ENCODE assay signal across 18 cellular contexts in genomic region chr12:26948309-26948708, GRCh38. TPM values are rescaled to one million over a fixed set of nuclear protein-coding genes. Genes with fewer than 3 reads are reported as not detected.
A peak's percentile ranks its signal among the peaks of the same experiment; 100 is the strongest.
DNase-seq lines count a peak whose midpoint lies in the region; ATAC-seq, FAIRE-seq and TF ChIP-seq lines count a peak whose summit lies in the region.
"Had no signal": no experiment of that assay in that cellular context is flagged by ENCODE, and none has a peak within 500 bp of the region (broad histone marks: within the 10 kb centered on the region; RNA-seq: fewer than 3 reads in every experiment).

No MANE protein-coding gene starts in this region.

- BruUV-seq in K562 (replicated peaks; lab: Mats Ljungman, UMichigan): no TSS peak

- FAIRE-seq in K562 (lab: Jason Lieb, UNC) (no peak), RCC 7860 (lab: Jason Lieb, UNC) (no peak)
- FAIRE-seq: GM12878, GM18507, H54 had no signal

- no peak overlapping the region for H3K27ac ChIP-seq in K562 (ENCODE audit: extremely low read depth, low read depth, low read length)
- H3K27ac ChIP-seq: BLaER1, GM23248, HL-60 had no signal

- no peak overlapping the region for H3K9ac ChIP-seq in K562 (ENCODE audit: insufficient read depth in 1 of 2, low read depth in 2 of 2, low read length in 2 of 2)
- H3K9ac ChIP-seq: BLaER1, GM23248 had no signal

- no peak for ATAC-seq in K562
- ATAC-seq: GM12878, HCT116 had no signal

- H3K4me1 Mint-ChIP-seq in activated CD4-positive, alpha-beta memory T cell treated with anti-CD3 and anti-CD28 coated beads for 36 hours (ENCODE audit: low read depth): peaks cover 61% of the 10 kb centered on the region
- H3K4me1 Mint-ChIP-seq in activated CD4-positive, alpha-beta memory T cell treated with anti-CD3 and anti-CD28 coated beads, Interleukin-2, amount 10 ng/mL, durations not matched to agents 7 days and 5 days: peaks cover 41% of the 10 kb centered on the region
- peaks cover 73% of the 10 kb centered on the region for H3K4me1 Mint-ChIP-seq in activated naive CD8-positive, alpha-beta T cell (ENCODE audit: low read depth)
- peaks cover 44% of the 10 kb centered on the region for H3K4me1 Mint-ChIP-seq in activated naive CD8-positive, alpha-beta T cell treated with anti-CD3 and anti-CD28 coated beads for 36 hours

- no peaks in the 10 kb centered on the region for H3K27me3 Mint-ChIP-seq in activated CD4-positive, alpha-beta memory T cell treated with anti-CD3 and anti-CD28 coated beads for 36 hours
- H3K27me3 Mint-ChIP-seq in activated CD4-positive, alpha-beta memory T cell treated with anti-CD3 and anti-CD28 coated beads, Interleukin-2, amount 10 ng/mL, durations not matched to agents 7 days and 5 days: no peaks in the 10 kb centered on the region
- H3K27me3 Mint-ChIP-seq in activated naive CD8-positive, alpha-beta T cell: no peaks in the 10 kb centered on the region
- H3K27me3 Mint-ChIP-seq in activated naive CD8-positive, alpha-beta T cell treated with anti-CD3 and anti-CD28 coated beads for 36 hours: no peaks in the 10 kb centered on the region

- peak overlapping the region; percentile 53 for H3K27ac Mint-ChIP-seq in activated CD4-positive, alpha-beta memory T cell treated with anti-CD3 and anti-CD28 coated beads for 36 hours
- no peak overlapping the region for H3K27ac Mint-ChIP-seq in activated CD4-positive, alpha-beta memory T cell treated with anti-CD3 and anti-CD28 coated beads, Interleukin-2, amount 10 ng/mL, durations not matched to agents 7 days and 5 days
- peak overlapping the region; percentile 59 for H3K27ac Mint-ChIP-seq in activated naive CD8-positive, alpha-beta T cell
- no peak overlapping the region for H3K27ac Mint-ChIP-seq in activated naive CD8-positive, alpha-beta T cell treated with anti-CD3 and anti-CD28 coated beads for 36 hours

- H3K36me3 Mint-ChIP-seq in activated CD4-positive, alpha-beta memory T cell treated with anti-CD3 and anti-CD28 coated beads for 36 hours: peaks cover 33% of the 10 kb centered on the region
- peaks cover 62% of the 10 kb centered on the region for H3K36me3 Mint-ChIP-seq in activated CD4-positive, alpha-beta memory T cell treated with anti-CD3 and anti-CD28 coated beads, Interleukin-2, amount 10 ng/mL, durations not matched to agents 7 days and 5 days (ENCODE audit: low read depth)
- peaks cover 17% of the 10 kb centered on the region for H3K36me3 Mint-ChIP-seq in activated naive CD8-positive, alpha-beta T cell
- H3K36me3 Mint-ChIP-seq in activated naive CD8-positive, alpha-beta T cell treated with anti-CD3 and anti-CD28 coated beads for 36 hours: peaks cover 63% of the 10 kb centered on the region

- CTCF ChIA-PET in activated CD4-positive, alpha-beta memory T cell treated with anti-CD3 and anti-CD28 coated beads for 36 hours (lab: Charles Lee): no interaction called here
- CTCF ChIA-PET in activated CD4-positive, alpha-beta memory T cell treated with anti-CD3 and anti-CD28 coated beads, Interleukin-2, amount 10 ng/mL, durations not matched to agents 7 days and 5 days (lab: Charles Lee): no interaction called here
- CTCF ChIA-PET in K562 (lab: Yijun Ruan, JAX; ENCODE audit: low intra/inter-chr PET ratio): no interaction called here

- peaks cover 4% of the 10 kb centered on the region; the same call in 1 of the 2 replicates for H3K9me3 ChIP-seq in K562 (replicated peaks; ENCODE audit: control insufficient read depth, insufficient read depth, low read depth, low read length)

- H3K79me2 ChIP-seq in K562 (ENCODE audit: control insufficient read depth, insufficient read depth, low read length): peaks cover 93% of the 10 kb centered on the region

- H3K9me3 Mint-ChIP-seq in activated CD4-positive, alpha-beta memory T cell treated with anti-CD3 and anti-CD28 coated beads for 36 hours: peaks cover 13% of the 10 kb centered on the region
- peaks cover 14% of the 10 kb centered on the region for H3K9me3 Mint-ChIP-seq in activated CD4-positive, alpha-beta memory T cell treated with anti-CD3 and anti-CD28 coated beads, Interleukin-2, amount 10 ng/mL, durations not matched to agents 7 days and 5 days
- H3K9me3 Mint-ChIP-seq in activated naive CD8-positive, alpha-beta T cell (ENCODE audit: low read depth): peaks cover 7% of the 10 kb centered on the region
- peaks cover 14% of the 10 kb centered on the region for H3K9me3 Mint-ChIP-seq in activated naive CD8-positive, alpha-beta T cell treated with anti-CD3 and anti-CD28 coated beads for 36 hours

- H3K4me1 ChIP-seq in K562 (replicated peaks in 1 of 2; ENCODE audit: control insufficient read depth in 2 of 2, insufficient read depth in 2 of 2, low read length in 2 of 2): peaks cover 4 to 9% of the 10 kb centered on the region in 2 experiments; a peak in 4 of 5 replicates
- H3K4me1 ChIP-seq: BLaER1 had no signal

- H3K4me3 Mint-ChIP-seq in activated CD4-positive, alpha-beta memory T cell treated with anti-CD3 and anti-CD28 coated beads for 36 hours: no peak overlapping the region
- H3K4me3 Mint-ChIP-seq in activated CD4-positive, alpha-beta memory T cell treated with anti-CD3 and anti-CD28 coated beads, Interleukin-2, amount 10 ng/mL, durations not matched to agents 7 days and 5 days: no peak overlapping the region
- H3K4me3 Mint-ChIP-seq in activated naive CD8-positive, alpha-beta T cell: peak overlapping the region; percentile 27
- H3K4me3 Mint-ChIP-seq in activated naive CD8-positive, alpha-beta T cell treated with anti-CD3 and anti-CD28 coated beads for 36 hours: no peak overlapping the region

- in situ Hi-C loops in K562 (cut with MboI): no loop called here

- 0 out of 3 replicates have a peak, but pooled peaks cover under 1% of the 10 kb centered on the region for H3K36me3 ChIP-seq in K562 (ENCODE audit: control insufficient read depth, insufficient read depth, low read length)

- no peaks in the 10 kb centered on the region for H3K27me3 ChIP-seq in K562 (ENCODE audit: control insufficient read depth in 2 of 2, insufficient read depth in 2 of 2, low read length in 2 of 2)
- H3K27me3 ChIP-seq: BLaER1 had no signal

- TF ChIP-seq EP300 in K562 (IDR thresholded peaks at IDR 0.05; ENCODE audit: low read length): no peak

- POLR2A ChIA-PET in activated CD4-positive, alpha-beta memory T cell treated with anti-CD3 and anti-CD28 coated beads for 36 hours (lab: Charles Lee): no interaction called here
- POLR2A ChIA-PET in activated CD4-positive, alpha-beta memory T cell treated with anti-CD3 and anti-CD28 coated beads, Interleukin-2, amount 10 ng/mL, durations not matched to agents 7 days and 5 days (lab: Charles Lee): no interaction called here
- POLR2A ChIA-PET in K562 (lab: Yijun Ruan, JAX): no interaction called here

- H3K4me3 ChIP-seq in K562: no peak overlapping the region
- H3K4me3 ChIP-seq: BLaER1, GM12878, GM23248 had no signal

- no peak overlapping the region for H3K4me2 ChIP-seq in K562 (ENCODE audit: insufficient read depth, low read length)
- H3K4me2 ChIP-seq: BLaER1 had no signal

- 0 out of 2 replicates have a peak, but pooled peaks cover 3% of the 10 kb centered on the region for H4K20me1 ChIP-seq in K562 (replicated peaks; ENCODE audit: control insufficient read depth, insufficient read depth, low read length)

- TF ChIP-seq CTCF in K562 (IDR thresholded peaks at IDR 0.05 in 2 of 3, conservative IDR thresholded peaks at IDR 0.05 in 1 of 3; ENCODE audit: insufficient read depth in 2 of 3, low read depth in 1 of 3, low read length in 3 of 3): no peak

- no peak for DNase-seq in activated CD4-positive, alpha-beta memory T cell treated with anti-CD3 and anti-CD28 coated beads for 36 hours
- no peak for DNase-seq in activated CD4-positive, alpha-beta memory T cell treated with anti-CD3 and anti-CD28 coated beads, Interleukin-2, amount 10 ng/mL, durations not matched to agents 7 days and 5 days
- no peak for DNase-seq in activated naive CD8-positive, alpha-beta T cell treated with anti-CD3 and anti-CD28 coated beads for 36 hours
- no peak for DNase-seq in K562 (ENCODE audit: extremely low read depth in 1 of 4, low spot score in 3 of 4)
- no peak for DNase-seq in RCC 7860 (ENCODE audit: low spot score)
- no peak for DNase-seq in NCI-H446 (lab: John Stamatoyannopoulos, UW)
- DNase-seq in NCI-H2107 (lab: John Stamatoyannopoulos, UW): no peak
- DNase-seq: 8988T, AML-193, DMS79, GM23248 had no signal

- TF ChIP-seq RAD21 in K562 (CRISPR knock-in tag; conservative IDR thresholded peaks at IDR 0.05 in 1 of 2, IDR thresholded peaks at IDR 0.05 in 1 of 2): no peak

- intact Hi-C loops in activated CD4-positive, alpha-beta memory T cell treated with anti-CD3 and anti-CD28 coated beads for 36 hours (cut with micrococcal nuclease): no loop called here
- intact Hi-C loops in K562 (cut with micrococcal nuclease): no loop called here

- TF ChIP-seq POLR2A in K562 (conservative IDR thresholded peaks at IDR 0.05): no peak

- no peaks in the 10 kb centered on the region for H3K9me1 ChIP-seq in K562 (ENCODE audit: control insufficient read depth, insufficient read depth, low read length)

- no peak overlapping the region for H2AFZ ChIP-seq in K562 (ENCODE audit: low read depth, low read length)
- H2AFZ ChIP-seq: GM23248 had no signal

- WGBS in K562 (ENCODE audit: insufficient coverage, low coverage, missing lambda C conversion rate): 47% methylated on average over 1 of the region's 1 CpG

RNA-seq across cellular contexts. Expression of gene FGFR1OP2, which starts 10.0 kb away (rescaled TPM):
- total RNA-seq in activated CD4-positive, alpha-beta memory T cell treated with anti-CD3 and anti-CD28 coated beads for 36 hours: 10 to 100 TPM; 49.1 to 50.7 TPM
- total RNA-seq in activated CD4-positive, alpha-beta memory T cell treated with anti-CD3 and anti-CD28 coated beads, Interleukin-2, amount 10 ng/mL, durations not matched to agents 7 days and 5 days: 10 to 100 TPM; 85.7 to 87.5 TPM
- total RNA-seq in activated naive CD8-positive, alpha-beta T cell treated with anti-CD3 and anti-CD28 coated beads for 36 hours: 10 to 100 TPM; 49.8 to 53.5 TPM
- total RNA-seq in K562 (2011; cell fraction: chromatin; rRNA removed; ENCODE audit: low replicate concordance): 23.1 and 99.0 TPM in 2 replicates
- 14.8 and 20.3 TPM in 2 replicates for total RNA-seq in K562 (2011; cell fraction: nucleolus; rRNA removed)
- total RNA-seq in K562 (2011; cell fraction: nucleoplasm; rRNA removed): 32.0 and 41.6 TPM in 2 replicates
- total RNA-seq in K562 (2014; rRNA removed) (36.3 and 38.6 TPM in 2 replicates), K562 (2014; rRNA removed; fragmentation: Illumina TruSeq; extraction: Trizol) (42.5 and 49.4 TPM in 2 replicates), K562 (2015; rRNA removed; fragmentation: Illumina TruSeq; extraction: Trizol) (44.9 and 48.2 TPM in 2 replicates), K562 (2021) (31.8 and 32.6 TPM in 2 replicates)
- polyA plus RNA-seq in K562 (2011; rRNA removed) (34.0 and 49.0 TPM in 2 replicates), K562 (2014; fragmentation: Illumina TruSeq; extraction: Trizol) (37.1 TPM in 2 replicates), K562 (2014; fragmentation: Nextera tagmentation; extraction: Ambion mirVana) (10 to 100 TPM; 31.6 to 33.0 TPM), K562 (2014; rRNA removed) (33.2 and 41.1 TPM in 2 replicates)
- polyA plus RNA-seq in K562 (2011; cell fraction: cytosol; rRNA removed): 11.7 and 14.9 TPM in 2 replicates
- polyA plus RNA-seq in K562 (2011; cell fraction: nucleus; rRNA removed): 21.1 and 22.6 TPM in 2 replicates
- polyA plus RNA-seq in K562 (2012): 30.5 and 39.9 TPM in 2 replicates
- polyA minus RNA-seq in K562 (2011; rRNA and poly(A)+ RNA removed): 70.0 and 81.4 TPM in 2 replicates
- polyA minus RNA-seq in K562 (2011; cell fraction: cytosol; rRNA and poly(A)+ RNA removed): 20.9 and 24.7 TPM in 2 replicates
- polyA minus RNA-seq in K562 (2011; cell fraction: nucleus; rRNA and poly(A)+ RNA removed): 30.6 and 43.4 TPM in 2 replicates

RNA-seq across cellular contexts. Expression of gene INTS13, which starts 10.5 kb away (rescaled TPM):
- total RNA-seq in activated CD4-positive, alpha-beta memory T cell treated with anti-CD3 and anti-CD28 coated beads for 36 hours: 10 to 100 TPM; 54.5 to 54.8 TPM
- total RNA-seq in activated CD4-positive, alpha-beta memory T cell treated with anti-CD3 and anti-CD28 coated beads, Interleukin-2, amount 10 ng/mL, durations not matched to agents 7 days and 5 days: 10 to 100 TPM; 44.8 to 45.8 TPM
- total RNA-seq in activated naive CD8-positive, alpha-beta T cell treated with anti-CD3 and anti-CD28 coated beads for 36 hours: 10 to 100 TPM; 82.7 to 86.9 TPM
- total RNA-seq in K562 (2011; cell fraction: chromatin; rRNA removed; ENCODE audit: low replicate concordance): 48.8 and 105 TPM in 2 replicates
- 21.8 and 25.4 TPM in 2 replicates for total RNA-seq in K562 (2011; cell fraction: nucleolus; rRNA removed)
- 33.9 and 39.9 TPM in 2 replicates for total RNA-seq in K562 (2011; cell fraction: nucleoplasm; rRNA removed)
- 55.1 and 56.8 TPM in 2 replicates for total RNA-seq in K562 (2014; rRNA removed)
- 89.7 and 102 TPM in 2 replicates for total RNA-seq in K562 (2014; rRNA removed; fragmentation: Illumina TruSeq; extraction: Trizol)
- total RNA-seq in K562 (2015; rRNA removed; fragmentation: Illumina TruSeq; extraction: Trizol): 82.2 and 89.1 TPM in 2 replicates
- total RNA-seq in K562 (2021): 48.3 and 57.9 TPM in 2 replicates
- polyA plus RNA-seq in K562 (2011; rRNA removed): 50.8 and 79.0 TPM in 2 replicates
- polyA plus RNA-seq in K562 (2011; cell fraction: cytosol; rRNA removed): 12.4 and 26.6 TPM in 2 replicates
- polyA plus RNA-seq in K562 (2011; cell fraction: nucleus; rRNA removed): 15.6 and 21.3 TPM in 2 replicates
- polyA plus RNA-seq in K562 (2012): 36.2 and 64.1 TPM in 2 replicates
- polyA plus RNA-seq in K562 (2014; fragmentation: Illumina TruSeq; extraction: Trizol): 54.8 and 78.1 TPM in 2 replicates
- 10 to 100 TPM; 50.3 to 91.8 TPM for polyA plus RNA-seq in K562 (2014; fragmentation: Nextera tagmentation; extraction: Ambion mirVana)
- 50.6 TPM in 2 replicates for polyA plus RNA-seq in K562 (2014; rRNA removed)
- 130 and 148 TPM in 2 replicates for polyA minus RNA-seq in K562 (2011; rRNA and poly(A)+ RNA removed)
- polyA minus RNA-seq in K562 (2011; cell fraction: cytosol; rRNA and poly(A)+ RNA removed): 75.4 and 103 TPM in 2 replicates
- 26.3 and 44.5 TPM in 2 replicates for polyA minus RNA-seq in K562 (2011; cell fraction: nucleus; rRNA and poly(A)+ RNA removed)

Comparison
In these comparisons a context has a peak if more than half of its experiments do, and no peak if none do; other contexts are left out.
1. H3K27ac Mint-ChIP-seq: peak in activated CD4-positive, alpha-beta memory T cell treated with anti-CD3 and anti-CD28 coated beads for 36 hours (single experiment) and activated naive CD8-positive, alpha-beta T cell (single experiment); none in activated CD4-positive, alpha-beta memory T cell treated with anti-CD3 and anti-CD28 coated beads, Interleukin-2, amount 10 ng/mL, durations not matched to agents 7 days and 5 days (single experiment) and activated naive CD8-positive, alpha-beta T cell treated with anti-CD3 and anti-CD28 coated beads for 36 hours (single experiment).